Comparison of ENCODE assay signal across 24 cellular contexts in the genomic region with DNA sequence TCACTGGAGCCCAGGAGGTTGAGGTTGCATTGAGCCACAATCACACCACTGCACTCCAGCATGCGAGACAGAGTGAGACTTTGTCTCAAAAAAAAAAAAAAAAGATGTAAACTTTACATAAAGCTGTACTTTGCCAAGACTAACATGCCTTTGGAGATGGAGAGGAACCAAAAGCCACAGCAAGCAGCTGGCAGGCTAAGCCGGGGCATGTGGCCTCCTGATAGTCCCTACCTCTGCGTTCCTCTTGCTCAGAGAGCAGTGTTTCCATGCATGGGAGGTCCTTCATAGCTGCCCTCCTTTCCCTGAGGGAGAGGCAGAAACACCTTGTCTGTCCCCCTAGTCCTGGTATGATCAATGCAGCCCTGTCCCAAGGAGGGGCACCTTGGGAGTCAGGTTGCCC. TPM values are rescaled to one million over a fixed set of nuclear protein-coding genes. Genes with fewer than 3 reads are reported as not detected.
DNase-seq lines count a peak whose midpoint lies in the region; ATAC-seq, FAIRE-seq and TF ChIP-seq lines count a peak whose summit lies in the region.
"Had no signal": no experiment of that assay in that cellular context is flagged by ENCODE, and none has a peak within 500 bp of the region (broad histone marks: within the 10 kb centered on the region; RNA-seq: fewer than 3 reads in every experiment).

No MANE protein-coding gene starts in this region.

- FAIRE-seq in HTR-8/SVneo (lab: Jason Lieb, UNC), result peak; percentile 9
- FAIRE-seq: colon had no signal

- no peak for ATAC-seq in RWPE2 (ENCODE audit: low read depth)
- no peak for ATAC-seq in GM18909 (IDR thresholded peaks at IDR 0.05; ENCODE audit: poor library complexity, unreplicated experiment)
- ATAC-seq: stimulated activated naive CD8-positive, alpha-beta T cell treated with anti-CD3 and anti-CD28 coated beads, Interleukin-15, Interleukin-2, amounts not matched to agents 100 U/mL and 50 U/mL, for 24 hours had no signal

- no peak overlapping the region for H3K4me2 ChIP-seq in osteoblast (ENCODE audit: insufficient read depth, low read length)
- H3K4me2 ChIP-seq: smooth muscle cell had no signal

- no peaks in the 10 kb centered on the region for H3K4me1 ChIP-seq in RWPE2 (ENCODE audit: insufficient read depth, poor library complexity, severe bottlenecking)
- H3K4me1 ChIP-seq in osteoblast (ENCODE audit: insufficient read depth, low read length), result peaks cover 9% of the 10 kb centered on the region

- TF ChIP-seq CTCF in RWPE2 (IDR thresholded peaks at IDR 0.05; ENCODE audit: poor library complexity, severe bottlenecking) (no peak), choroid plexus epithelial cell (conservative IDR thresholded peaks at IDR 0.05; ENCODE audit: low read depth, low read length) (no peak), osteoblast (IDR thresholded peaks at IDR 0.05; ENCODE audit: extremely low read depth, low read depth, low read length) (no peak)

- H3K79me2 ChIP-seq in osteoblast (ENCODE audit: insufficient read depth, low read length), result no peaks in the 10 kb centered on the region

- H3K27ac ChIP-seq in RWPE2 (ENCODE audit: poor library complexity, severe bottlenecking) (no peak overlapping the region), osteoblast (ENCODE audit: low read depth, low read length) (no peak overlapping the region)

- in situ Hi-C loops in G401 (cut with HindIII; ENCODE audit: low sequenced_read_pairs), result no loop called here

- H3K4me3 ChIP-seq in RWPE2 (ENCODE audit: severe bottlenecking), result no peak overlapping the region
- no peak overlapping the region for H3K4me3 ChIP-seq in choroid plexus epithelial cell (ENCODE audit: low read depth, low read length)
- no peak overlapping the region for H3K4me3 ChIP-seq in osteoblast (ENCODE audit: insufficient read depth, low read length)
- H3K4me3 ChIP-seq: heart right ventricle, smooth muscle cell had no signal

- no peaks in the 10 kb centered on the region for H3K9me3 ChIP-seq in RWPE2 (ENCODE audit: severe bottlenecking)
- H3K9me3 ChIP-seq in osteoblast (ENCODE audit: low read depth, low read length), result no peaks in the 10 kb centered on the region
- H3K9me3 ChIP-seq: heart right ventricle had no signal

- peaks cover 52% of the 10 kb centered on the region for H3K36me3 ChIP-seq in RWPE2 (ENCODE audit: low read depth)
- H3K36me3 ChIP-seq in osteoblast (ENCODE audit: insufficient read depth, low read length), result peaks cover 15% of the 10 kb centered on the region

- H4K20me1 ChIP-seq in osteoblast (ENCODE audit: insufficient read depth, low read length), result no peaks in the 10 kb centered on the region

- DNase-seq in HTR-8/SVneo (ENCODE audit: insufficient read length, low spot score) (no peak), RWPE2 (ENCODE audit: low spot score) (peak; percentile 49), choroid plexus epithelial cell (ENCODE audit: low read depth) (peak; percentile 68), osteoblast (ENCODE audit: insufficient read length, low spot score, missing footprints) (peak; percentile 93), NCI-H2107 treated with DMSO at 0.1 percent for 48 hours (lab: John Stamatoyannopoulos, UW; ENCODE audit: unreplicated experiment) (no peak), G401 (ENCODE audit: low spot score) (no peak), activated gamma-delta T cell treated with Interleukin-2 at 50 U/mL for 16 hours (no peak)
- DNase-seq: activated CD4-positive, alpha-beta memory T cell treated with anti-CD3 and anti-CD28 coated beads for 36 hours; activated naive CD4-positive, alpha-beta T cell treated with Interleukin-2 at 50 U/mL for 16 hours; activated T-cell treated with anti-CD3 and anti-CD28 coated beads for 4 hours; anterior cingulate cortex; DMS53; endodermal cell; HCEC 1CT; heart right ventricle; NCI-H2171; NCI-H524 treated with DMSO at 0.1 percent for 48 hours; nephron progenitor cell; stimulated activated naive CD8-positive, alpha-beta T cell treated with anti-CD3 and anti-CD28 coated beads, Interleukin-15, Interleukin-2, amounts not matched to agents 100 U/mL and 50 U/mL, for 24 hours; T1000; trophoblast cell had no signal

- no peak overlapping the region for H2AFZ ChIP-seq in osteoblast (ENCODE audit: low read length)

- H3K27me3 ChIP-seq in RWPE2 (ENCODE audit: insufficient read depth, poor library complexity, severe bottlenecking), result no peaks in the 10 kb centered on the region
- H3K27me3 ChIP-seq in osteoblast (ENCODE audit: insufficient read depth, low read length), result no peaks in the 10 kb centered on the region
- H3K27me3 ChIP-seq: heart right ventricle had no signal

RNA-seq across cellular contexts. Expression of a gene that starts 35.2 kb away (rescaled TPM):
- total RNA-seq in osteoblast, result 3.2 and 3.3 TPM in 2 replicates
- total RNA-seq in G401 (2014; rRNA removed; shearing (Covaris generic)), result 0.80 and 1.6 TPM in 2 replicates

RNA-seq across cellular contexts. Expression of a gene that starts 56.0 kb away (rescaled TPM):
- total RNA-seq in osteoblast, result 46.9 and 78.5 TPM in 2 replicates
- 75.1 and 79.8 TPM in 2 replicates for total RNA-seq in G401 (2014; rRNA removed; shearing (Covaris generic))

Comparison
In these comparisons a context has a peak if more than half of its experiments do, and no peak if none do; other contexts are left out.
1. DNase-seq: peak in RWPE2 (single experiment), choroid plexus epithelial cell (single experiment) and osteoblast (single experiment); none in HTR-8/SVneo (single experiment), NCI-H2107 treated with DMSO at 0.1 percent for 48 hours (single experiment), G401 (single experiment) and activated gamma-delta T cell treated with Interleukin-2 at 50 U/mL for 16 hours (single experiment).